ENCODE assay signal across 8 cellular contexts in genomic region chr4:174764105-174764729, GRCh38.
DNase-seq lines count a peak whose midpoint lies in the region; ATAC-seq and TF ChIP-seq lines count a peak whose summit lies in the region.

No MANE protein-coding gene starts in this region.

- no peaks in the 10 kb centered on the region for H3K4me1 ChIP-seq in lower lobe of right lung

- intact Hi-C loops in CD14-positive monocyte (cut with micrococcal nuclease): no loop called here
- intact Hi-C loops in MCF 10A (cut with micrococcal nuclease): loop anchor here (1.0 to 5.0 kb wide), 4 partner anchors 403 to 1129 kb away; no protein-coding TSS in a partner anchor
- intact Hi-C loops in lower lobe of right lung (cut with DNase I): no loop called here

- no peak overlapping the region for H3K4me3 Mint-ChIP-seq in CD14-positive monocyte
- H3K4me3 Mint-ChIP-seq in MCF 10A (ENCODE audit: unreplicated experiment): no peak overlapping the region

- H3K27ac Mint-ChIP-seq in CD14-positive monocyte (no peak overlapping the region), MCF 10A (ENCODE audit: low read depth, unreplicated experiment) (no peak overlapping the region)

- H3K36me3 ChIP-seq in lower lobe of right lung: no peaks in the 10 kb centered on the region

- H3K36me3 Mint-ChIP-seq in CD14-positive monocyte (no peaks in the 10 kb centered on the region), MCF 10A (ENCODE audit: insufficient read depth, unreplicated experiment) (no peaks in the 10 kb centered on the region)

- H3K4me1 Mint-ChIP-seq in CD14-positive monocyte (no peaks in the 10 kb centered on the region), MCF 10A (ENCODE audit: insufficient read depth, unreplicated experiment) (no peaks in the 10 kb centered on the region)

- POLR2A ChIA-PET in MCF 10A (lab: Yijun Ruan, JAX): interaction anchor here (1.5 kb wide), 1 partner anchor 772 kb away, joined by 8 read pairs; no protein-coding TSS in a partner anchor

- BruUV-seq in MCF 10A (replicated peaks; lab: Mats Ljungman, UMichigan): no TSS peak

- CTCF ChIA-PET in MCF 10A (lab: Yijun Ruan, JAX): interaction anchor here (0.6 to 4.5 kb wide), 22 partner anchors 12 to 1071 kb away, joined by 3 to 51 read pairs (median 3); no protein-coding TSS in a partner anchor

- no peak overlapping the region for H3K4me3 ChIP-seq in lower lobe of right lung

- no peaks in the 10 kb centered on the region for H3K9me3 ChIP-seq in lower lobe of right lung

- no peaks in the 10 kb centered on the region for H3K9me3 Mint-ChIP-seq in CD14-positive monocyte
- H3K9me3 Mint-ChIP-seq in MCF 10A (ENCODE audit: unreplicated experiment): no peaks in the 10 kb centered on the region

- ATAC-seq in GM19035 (IDR thresholded peaks at IDR 0.05; ENCODE audit: unreplicated experiment) (peak; percentile 84), HG03175 (IDR thresholded peaks at IDR 0.05; ENCODE audit: unreplicated experiment) (peak; percentile 71), lower lobe of right lung (peak; percentile 45 to 67)

- TF ChIP-seq CTCF in CD14-positive monocyte (IDR thresholded peaks at IDR 0.05): peak; percentile 38
- peak; percentile 56 for TF ChIP-seq CTCF in MCF 10A (IDR thresholded peaks at IDR 0.05; ENCODE audit: unreplicated experiment)
- peak; percentile 60 for TF ChIP-seq CTCF in lower lobe of right lung (IDR thresholded peaks at IDR 0.05)

- DNase-seq in CD14-positive monocyte (ENCODE audit: low spot score) (no peak), NCI-H345 treated with DMSO at 0.1 percent for 48 hours (lab: John Stamatoyannopoulos, UW; ENCODE audit: unreplicated experiment) (peak; percentile 40), MCF 10A (ENCODE audit: unreplicated experiment) (peak; percentile 59), lower lobe of right lung (no peak), ecto neural progenitor cell (ENCODE audit: low spot score) (no peak)
- no peak for DNase-seq in stimulated activated CD8-positive, alpha-beta memory T cell treated with anti-CD3 and anti-CD28 coated beads, Interleukin-4, amount 100 ng/mL, for 48 hours

- H3K27me3 Mint-ChIP-seq in CD14-positive monocyte (ENCODE audit: low read depth in 3 of 3) (no peaks in the 10 kb centered on the region), MCF 10A (ENCODE audit: insufficient read depth, unreplicated experiment) (no peaks in the 10 kb centered on the region)

- H3K27ac ChIP-seq in lower lobe of right lung: no peak overlapping the region

- H3K27me3 ChIP-seq in lower lobe of right lung (ENCODE audit: low read depth): no peaks in the 10 kb centered on the region

Comparison
In these comparisons a context has a peak if more than half of its experiments do, and no peak if none do; other contexts are left out.
1. DNase-seq: peak in NCI-H345 treated with DMSO at 0.1 percent for 48 hours (single experiment) and MCF 10A (single experiment); none in CD14-positive monocyte (single experiment), lower lobe of right lung (single experiment), stimulated activated CD8-positive, alpha-beta memory T cell treated with anti-CD3 and anti-CD28 coated beads, Interleukin-4, amount 100 ng/mL, for 48 hours (single experiment) and ecto neural progenitor cell (single experiment).
2. Peak in every context shown above with its lines, with median percentiles within 50 percentile points of each other: CTCF ChIP-seq and ATAC-seq.